ENCODE assay signal across 8 cellular contexts in the genomic region with DNA sequence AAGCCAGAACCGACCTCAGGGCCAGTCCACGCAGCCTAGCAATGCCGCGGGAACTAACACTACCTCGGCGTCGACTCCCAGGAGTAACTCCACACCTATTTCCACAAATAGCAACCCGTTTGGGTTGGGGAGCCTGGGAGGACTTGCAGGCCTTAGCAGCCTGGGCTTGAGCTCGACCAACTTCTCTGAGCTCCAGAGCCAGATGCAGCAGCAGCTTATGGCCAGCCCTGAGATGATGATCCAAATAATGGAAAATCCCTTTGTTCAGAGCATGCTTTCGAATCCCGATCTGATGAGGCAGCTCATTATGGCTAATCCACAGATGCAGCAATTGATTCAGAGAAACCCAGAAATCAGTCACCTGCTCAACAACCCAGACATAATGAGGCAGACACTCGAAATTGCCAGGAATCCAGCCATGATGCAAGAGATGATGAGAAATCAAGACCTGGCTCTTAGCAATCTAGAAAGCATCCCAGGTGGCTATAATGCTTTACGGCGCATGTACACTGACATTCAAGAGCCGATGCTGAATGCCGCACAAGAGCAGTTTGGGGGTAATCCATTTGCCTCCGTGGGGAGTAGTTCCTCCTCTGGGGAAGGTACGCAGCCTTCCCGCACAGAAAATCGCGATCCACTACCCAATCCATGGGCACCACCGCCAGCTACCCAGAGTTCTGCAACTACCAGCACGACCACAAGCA. TPM values are rescaled to one million over a fixed set of nuclear protein-coding genes. Genes with fewer than 3 reads are reported as not detected.
DNase-seq lines count a peak whose midpoint lies in the region; ATAC-seq and TF ChIP-seq lines count a peak whose summit lies in the region.

No MANE protein-coding gene starts in this region.

- peaks cover 21% of the 10 kb centered on the region for H3K4me1 Mint-ChIP-seq in activated naive CD4-positive, alpha-beta T cell treated with anti-CD3 and anti-CD28 coated beads, Interleukin-2, amount 50 U/mL, for 24 hours

- H3K27ac Mint-ChIP-seq in activated naive CD4-positive, alpha-beta T cell treated with anti-CD3 and anti-CD28 coated beads, Interleukin-2, amount 50 U/mL, for 24 hours: peak overlapping the region; percentile 99

- TF ChIP-seq CTCF in heart left ventricle (IDR thresholded peaks at IDR 0.05) (no peak), parathyroid adenoma (IDR thresholded peaks at IDR 0.05) (no peak)

- DNase-seq in EL (peak; percentile 29), H4 (ENCODE audit: low spot score) (peak; percentile 5), NCI-H2227 (lab: John Stamatoyannopoulos, UW; ENCODE audit: unreplicated experiment) (peak; percentile 51), heart left ventricle (peak in 4 of 5 donors; percentile 15 to 30 (median 29))

- ATAC-seq in heart left ventricle (peak in 3 of 4 donors; percentile 41 to 61 (median 41)), GM18519 (IDR thresholded peaks at IDR 0.05; ENCODE audit: low FRiP score, unreplicated experiment) (no peak), HG03039 (IDR thresholded peaks at IDR 0.05; ENCODE audit: unreplicated experiment) (no peak)

- no peaks in the 10 kb centered on the region for H3K9me3 Mint-ChIP-seq in activated naive CD4-positive, alpha-beta T cell treated with anti-CD3 and anti-CD28 coated beads, Interleukin-2, amount 50 U/mL, for 24 hours

- H2AFZ ChIP-seq in parathyroid adenoma: peak overlapping the region; percentile 80

- no peaks in the 10 kb centered on the region for H3K27me3 Mint-ChIP-seq in activated naive CD4-positive, alpha-beta T cell treated with anti-CD3 and anti-CD28 coated beads, Interleukin-2, amount 50 U/mL, for 24 hours

- H3K36me3 ChIP-seq in heart left ventricle: no peaks in the 10 kb centered on the region
- H3K36me3 ChIP-seq in parathyroid adenoma (ENCODE audit: control insufficient read depth, insufficient read depth, low read length): no peaks in the 10 kb centered on the region

- H3K4me3 ChIP-seq in heart left ventricle (peak overlapping the region; percentile 28 to 88 (median 72)), parathyroid adenoma (ENCODE audit: low read depth, low read length) (peak overlapping the region; percentile 76)

- H3K27ac ChIP-seq in heart left ventricle: peak overlapping the region; percentile 90 to 99 (median 94)
- H3K27ac ChIP-seq in parathyroid adenoma: peak overlapping the region; percentile 98

- peaks cover 0 to 5% (median 0%) of the 10 kb centered on the region in 9 donors for H3K27me3 ChIP-seq in heart left ventricle
- no peaks in the 10 kb centered on the region for H3K27me3 ChIP-seq in parathyroid adenoma (ENCODE audit: control insufficient read depth, insufficient read depth, low read length)

- H3K79me2 ChIP-seq in parathyroid adenoma: peaks cover 9% of the 10 kb centered on the region

- H3K4me3 Mint-ChIP-seq in activated naive CD4-positive, alpha-beta T cell treated with anti-CD3 and anti-CD28 coated beads, Interleukin-2, amount 50 U/mL, for 24 hours: peak overlapping the region; percentile 93

- 1 to 60% (median 26%) methylated on average over 21 to 23 of the region's 23 CpGs for WGBS in heart left ventricle, 4 donors

- intact Hi-C loops in heart left ventricle (cut with DNase I): loop anchor here in 2 of 10 donors (5.0 to 10.0 kb wide), 2 partner anchors 168 to 1410 kb away; no protein-coding TSS in a partner anchor

- H3K9ac ChIP-seq in parathyroid adenoma: peak overlapping the region; percentile 94

- peaks cover 0 to 41% (median 19%) of the 10 kb centered on the region in 12 donors for H3K4me1 ChIP-seq in heart left ventricle
- H3K4me1 ChIP-seq in parathyroid adenoma: peaks cover 2% of the 10 kb centered on the region

- no peak for TF ChIP-seq POLR2A in heart left ventricle (IDR thresholded peaks at IDR 0.05)

- peak overlapping the region; percentile 82 for H3K4me2 ChIP-seq in parathyroid adenoma (ENCODE audit: low read length)

- peaks cover 6% of the 10 kb centered on the region for H3K36me3 Mint-ChIP-seq in activated naive CD4-positive, alpha-beta T cell treated with anti-CD3 and anti-CD28 coated beads, Interleukin-2, amount 50 U/mL, for 24 hours

- no peaks in the 10 kb centered on the region for H3K9me3 ChIP-seq in heart left ventricle
- no peaks in the 10 kb centered on the region for H3K9me3 ChIP-seq in parathyroid adenoma (ENCODE audit: control insufficient read depth, low read length)

RNA-seq across cellular contexts. Expression of a gene that starts 0.9 kb away (rescaled TPM):
- 6.2 and 12.4 TPM in 2 replicates for total RNA-seq in H4 (2014; rRNA removed; shearing (Covaris generic))
- 10 to 100 TPM; 26.9 to 41.8 (median 34.4) TPM for total RNA-seq in heart left ventricle
- 10 to 100 TPM; 11.4 to 17.9 TPM for polyA plus RNA-seq in heart left ventricle

Comparison
In these comparisons a context has a peak if more than half of its experiments do, and no peak if none do; other contexts are left out.
1. ATAC-seq: peak in heart left ventricle (3 of 4); none in GM18519 (single experiment) and HG03039 (single experiment).
2. Peak in every context shown above with its lines, with median percentiles within 50 percentile points of each other: DNase-seq.